ENCODE assay signal across 1 cellular context in the genomic region with DNA sequence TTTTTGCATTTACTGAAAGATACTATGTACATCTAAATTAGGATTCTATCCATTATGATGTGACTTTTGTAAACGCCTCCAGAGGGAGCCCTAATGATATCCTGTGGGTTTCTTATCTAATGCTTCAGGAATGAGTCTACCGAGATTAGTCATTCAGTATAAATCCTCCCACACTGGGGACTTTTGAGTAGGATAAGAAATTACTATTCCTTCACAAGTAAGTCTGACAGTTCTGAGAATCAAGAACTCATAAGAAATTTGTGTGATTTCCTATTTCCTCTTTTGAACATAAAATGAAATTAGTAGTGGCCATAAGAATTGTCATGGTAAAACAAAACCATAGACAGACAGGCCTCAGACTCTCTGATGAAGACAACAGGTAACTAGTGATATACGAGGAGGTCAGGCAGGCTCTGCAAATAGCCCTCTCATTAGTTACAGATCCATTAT.
TF ChIP-seq lines count a peak whose summit lies in the region.

No MANE protein-coding gene starts in this region.

TF ChIP-seq in K562, 482 proteins besides CTCF, POLR2A, EP300 and RAD21:
- TF ChIP-seq, protein P1, sequence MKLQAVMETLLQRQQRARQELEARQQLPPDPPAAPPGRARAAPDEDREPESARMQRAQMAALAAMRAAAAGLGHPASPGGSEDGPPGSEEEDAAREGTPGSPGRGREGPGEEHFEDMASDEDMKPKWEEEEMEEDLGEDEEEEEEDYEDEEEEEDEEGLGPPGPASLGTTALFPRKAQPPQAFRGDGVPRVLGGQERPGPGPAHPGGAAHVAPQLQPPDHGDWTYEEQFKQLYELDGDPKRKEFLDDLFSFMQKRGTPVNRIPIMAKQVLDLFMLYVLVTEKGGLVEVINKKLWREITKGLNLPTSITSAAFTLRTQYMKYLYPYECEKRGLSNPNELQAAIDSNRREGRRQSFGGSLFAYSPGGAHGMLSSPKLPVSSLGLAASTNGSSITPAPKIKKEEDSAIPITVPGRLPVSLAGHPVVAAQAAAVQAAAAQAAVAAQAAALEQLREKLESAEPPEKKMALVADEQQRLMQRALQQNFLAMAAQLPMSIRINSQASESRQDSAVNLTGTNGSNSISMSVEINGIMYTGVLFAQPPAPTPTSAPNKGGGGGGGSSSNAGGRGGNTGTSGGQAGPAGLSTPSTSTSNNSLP (IDR thresholded peaks at IDR 0.05; ENCODE audit: borderline replicate concordance, low read depth, low read length) = 0 out of 2 replicates have a peak, but pooled peaks have one; percentile 32
- TF ChIP-seq ETS1 (conservative IDR thresholded peaks at IDR 0.05; ENCODE audit: control insufficient read depth, low read depth, low read length) (no peak), CHD7 (IDR thresholded peaks at IDR 0.05; ENCODE audit: low read depth, low read length) (no peak), JUND (IDR thresholded peaks at IDR 0.05; ENCODE audit: borderline replicate concordance, low read depth, low read length) (peak; percentile 53), JUND (tag; IDR thresholded peaks at IDR 0.05; ENCODE audit: borderline replicate concordance, low read depth, low read length) (peak; percentile 42; the same call in 1 of the 3 replicates), CBFA2T3 (IDR thresholded peaks at IDR 0.05) (0 out of 2 replicates have a peak, but pooled peaks have one; percentile 9), FOSL1 (tag; conservative IDR thresholded peaks at IDR 0.05) (peak; percentile 70)
